Comparison of ENCODE assay signal across 18 cellular contexts in genomic region chr5:51679286-51679685, GRCh38.
"Had no signal": no experiment of that assay in that cellular context is flagged by ENCODE, and none has a peak within 500 bp of the region (broad histone marks: within the 10 kb centered on the region; RNA-seq: fewer than 3 reads in every experiment).

No MANE protein-coding gene starts in this region.

- H3K9me3 ChIP-seq: esophagus muscularis mucosa, gastroesophageal sphincter, heart left ventricle, left lung, lower lobe of right lung, mucosa of descending colon had no signal

- DNase-seq: dermis blood vessel endothelial cell; dorsolateral prefrontal cortex; effector CD4-positive, alpha-beta T cell; effector memory CD4-positive, alpha-beta T cell; foreskin keratinocyte; heart left ventricle; hippocampal formation; left cardiac atrium; left ventricle myocardium superior; lower lobe of right lung; mesenchymal stem cell; mucosa of descending colon; naive B cell; naive thymus-derived CD8-positive, alpha-beta T cell had no signal

- H3K27me3 ChIP-seq: esophagus muscularis mucosa, foreskin keratinocyte, gastroesophageal sphincter, left lung had no signal

- H3K36me3 ChIP-seq: esophagus muscularis mucosa, gastroesophageal sphincter, heart left ventricle, left lung, lower lobe of right lung had no signal

- H3K27ac ChIP-seq: coronary artery, dorsolateral prefrontal cortex, esophagus muscularis mucosa, foreskin keratinocyte, gastroesophageal sphincter, heart left ventricle, left lung, lower lobe of right lung had no signal

- ATAC-seq: foreskin keratinocyte; gastroesophageal sphincter; heart left ventricle; left cardiac atrium; left lung; left ventricle myocardium superior; lower lobe of right lung; mucosa of descending colon; naive thymus-derived CD8-positive, alpha-beta T cell had no signal

- H3K4me3 ChIP-seq: coronary artery, dorsolateral prefrontal cortex, esophagus muscularis mucosa, gastroesophageal sphincter, heart left ventricle, left lung, lower lobe of right lung, mucosa of descending colon had no signal

- H3K4me1 ChIP-seq: esophagus muscularis mucosa, foreskin keratinocyte, gastroesophageal sphincter, heart left ventricle, left lung, lower lobe of right lung had no signal
